ENCODE assay signal across 9 cellular contexts in the genomic region with DNA sequence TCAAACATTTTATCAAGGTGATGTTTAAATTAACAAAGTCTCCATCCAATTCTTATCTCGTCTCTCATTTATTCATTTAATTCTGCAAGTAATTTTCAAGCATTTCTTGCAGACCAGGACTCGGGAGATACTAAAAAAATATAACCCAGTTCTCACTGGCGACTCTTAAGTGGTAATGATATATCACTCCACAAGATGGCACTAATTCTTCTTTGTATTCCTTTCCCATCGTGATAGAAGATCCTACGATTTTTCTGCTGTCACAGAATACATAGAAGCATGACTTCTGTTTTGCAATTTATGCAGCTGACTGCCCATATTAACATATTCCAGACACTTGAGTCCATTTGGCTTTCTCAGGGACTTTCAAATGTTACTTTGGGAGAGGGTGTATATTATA.
DNase-seq lines count a peak whose midpoint lies in the region; ATAC-seq and TF ChIP-seq lines count a peak whose summit lies in the region.
"Had no signal": no experiment of that assay in that cellular context is flagged by ENCODE, and none has a peak within 500 bp of the region (broad histone marks: within the 10 kb centered on the region; RNA-seq: fewer than 3 reads in every experiment).

No MANE protein-coding gene starts in this region.

- H3K4me3 Mint-ChIP-seq in osteocyte (ENCODE audit: unreplicated experiment) (no peak overlapping the region), immature natural killer cell (no peak overlapping the region)
- no peak overlapping the region for H3K4me3 Mint-ChIP-seq in activated T-helper 2 cell treated with anti-CD3 and anti-CD28 coated beads, Interferon-gamma antibody, Interleukin-2, Interleukin-4, amounts not matched to agents 10 μg/mL and 5 μg/mL and 100 μg/mL, durations not matched to agents 14 hours and 24 hours and 36 hours (ENCODE audit: low read depth)

- H3K4me3 ChIP-seq in choroid plexus epithelial cell (ENCODE audit: low read depth, low read length), result no peak overlapping the region
- H3K4me3 ChIP-seq: BLaER1 had no signal

- intact Hi-C loops in activated T-helper 2 cell treated with anti-CD3 and anti-CD28 coated beads, Interferon-gamma antibody, Interleukin-2, Interleukin-4, amounts not matched to agents 10 μg/mL and 5 μg/mL and 100 μg/mL, durations not matched to agents 14 hours and 24 hours and 36 hours (cut with micrococcal nuclease), result loop anchor here (10.0 kb wide), 1 partner anchor 1189 kb away; a partner anchor contains a TSS

- H3K27me3 Mint-ChIP-seq in osteocyte (ENCODE audit: unreplicated experiment), result no peaks in the 10 kb centered on the region
- H3K27me3 Mint-ChIP-seq in immature natural killer cell (ENCODE audit: low read depth in 3 of 3), result no peaks in the 10 kb centered on the region
- no peaks in the 10 kb centered on the region for H3K27me3 Mint-ChIP-seq in activated T-helper 2 cell treated with anti-CD3 and anti-CD28 coated beads, Interferon-gamma antibody, Interleukin-2, Interleukin-4, amounts not matched to agents 10 μg/mL and 5 μg/mL and 100 μg/mL, durations not matched to agents 14 hours and 24 hours and 36 hours (ENCODE audit: low read depth)

- TF ChIP-seq CTCF in choroid plexus epithelial cell (conservative IDR thresholded peaks at IDR 0.05; ENCODE audit: low read depth, low read length), result no peak
- peak; percentile 46 for TF ChIP-seq CTCF in osteocyte (IDR thresholded peaks at IDR 0.05)

- H3K9me3 Mint-ChIP-seq in osteocyte (ENCODE audit: unreplicated experiment) (no peaks in the 10 kb centered on the region), immature natural killer cell (peaks cover 0 to 2% (median 0%) of the 10 kb centered on the region in 6 donors)
- no peaks in the 10 kb centered on the region for H3K9me3 Mint-ChIP-seq in activated naive CD4-positive, alpha-beta T cell treated with anti-CD3 and anti-CD28 coated beads, Interleukin-2, amount 50 U/mL, for 72 hours
- no peaks in the 10 kb centered on the region for H3K9me3 Mint-ChIP-seq in activated T-helper 2 cell treated with anti-CD3 and anti-CD28 coated beads, Interferon-gamma antibody, Interleukin-2, Interleukin-4, amounts not matched to agents 10 μg/mL and 5 μg/mL and 100 μg/mL, durations not matched to agents 14 hours and 24 hours and 36 hours

- H3K27ac Mint-ChIP-seq in osteocyte (ENCODE audit: unreplicated experiment), result no peak overlapping the region
- no peak overlapping the region for H3K27ac Mint-ChIP-seq in activated naive CD4-positive, alpha-beta T cell treated with anti-CD3 and anti-CD28 coated beads, Interleukin-2, amount 50 U/mL, for 72 hours
- H3K27ac Mint-ChIP-seq in immature natural killer cell, result no peak overlapping the region
- no peak overlapping the region for H3K27ac Mint-ChIP-seq in activated T-helper 2 cell treated with anti-CD3 and anti-CD28 coated beads, Interferon-gamma antibody, Interleukin-2, Interleukin-4, amounts not matched to agents 10 μg/mL and 5 μg/mL and 100 μg/mL, durations not matched to agents 14 hours and 24 hours and 36 hours

- peak; percentile 34 for DNase-seq in NCI-H1092 treated with DMSO at 0.1 percent for 48 hours (lab: John Stamatoyannopoulos, UW)
- no peak for DNase-seq in NCI-H1092 (lab: John Stamatoyannopoulos, UW)
- DNase-seq in KG1 (lab: John Stamatoyannopoulos, UW), result peak; percentile 8
- DNase-seq in choroid plexus epithelial cell (ENCODE audit: low read depth), result peak; percentile 38
- DNase-seq in osteocyte (ENCODE audit: extremely low spot score, unreplicated experiment), result no peak
- DNase-seq in activated naive CD4-positive, alpha-beta T cell treated with anti-CD3 and anti-CD28 coated beads, Interleukin-2, amount 50 U/mL, for 72 hours (ENCODE audit: low spot score in 2 of 2), result no peak
- DNase-seq in immature natural killer cell, result no peak
- no peak for DNase-seq in activated T-helper 2 cell treated with anti-CD3 and anti-CD28 coated beads, Interferon-gamma antibody, Interleukin-2, Interleukin-4, amounts not matched to agents 10 μg/mL and 5 μg/mL and 100 μg/mL, durations not matched to agents 14 hours and 24 hours and 36 hours (ENCODE audit: low spot score)

- H3K4me1 Mint-ChIP-seq in osteocyte (ENCODE audit: unreplicated experiment) (no peaks in the 10 kb centered on the region), immature natural killer cell (no peaks in the 10 kb centered on the region)
- H3K4me1 Mint-ChIP-seq in activated T-helper 2 cell treated with anti-CD3 and anti-CD28 coated beads, Interferon-gamma antibody, Interleukin-2, Interleukin-4, amounts not matched to agents 10 μg/mL and 5 μg/mL and 100 μg/mL, durations not matched to agents 14 hours and 24 hours and 36 hours (ENCODE audit: low read depth), result no peaks in the 10 kb centered on the region

- H3K36me3 Mint-ChIP-seq in osteocyte (ENCODE audit: unreplicated experiment) (no peaks in the 10 kb centered on the region), immature natural killer cell (no peaks in the 10 kb centered on the region)
- no peaks in the 10 kb centered on the region for H3K36me3 Mint-ChIP-seq in activated naive CD4-positive, alpha-beta T cell treated with anti-CD3 and anti-CD28 coated beads, Interleukin-2, amount 50 U/mL, for 72 hours
- H3K36me3 Mint-ChIP-seq in activated T-helper 2 cell treated with anti-CD3 and anti-CD28 coated beads, Interferon-gamma antibody, Interleukin-2, Interleukin-4, amounts not matched to agents 10 μg/mL and 5 μg/mL and 100 μg/mL, durations not matched to agents 14 hours and 24 hours and 36 hours (ENCODE audit: low read depth), result no peaks in the 10 kb centered on the region

- no peak for ATAC-seq in activated naive CD4-positive, alpha-beta T cell treated with anti-CD3 and anti-CD28 coated beads, Interleukin-2, amount 50 U/mL, for 72 hours

Comparison
In these comparisons a context has a peak if more than half of its experiments do, and no peak if none do; other contexts are left out.
1. DNase-seq: peak in NCI-H1092 treated with DMSO at 0.1 percent for 48 hours (single experiment), KG1 (single experiment) and choroid plexus epithelial cell (single experiment); none in NCI-H1092 (single experiment), osteocyte (single experiment), activated naive CD4-positive, alpha-beta T cell treated with anti-CD3 and anti-CD28 coated beads, Interleukin-2, amount 50 U/mL, for 72 hours (0 of 2), immature natural killer cell (0 of 3) and activated T-helper 2 cell treated with anti-CD3 and anti-CD28 coated beads, Interferon-gamma antibody, Interleukin-2, Interleukin-4, amounts not matched to agents 10 μg/mL and 5 μg/mL and 100 μg/mL, durations not matched to agents 14 hours and 24 hours and 36 hours (single experiment).